In genomic region chr6:10030942-10031537, GRCh38 we compare ENCODE assay signal across 9 cellular contexts.
DNase-seq lines count a peak whose midpoint lies in the region; ATAC-seq and TF ChIP-seq lines count a peak whose summit lies in the region.
"Had no signal": no experiment of that assay in that cellular context is flagged by ENCODE, and none has a peak within 500 bp of the region (broad histone marks: within the 10 kb centered on the region; RNA-seq: fewer than 3 reads in every experiment).

No MANE protein-coding gene starts in this region.

- no TSS peak for BruUV-seq in PC-9 (replicated peaks; lab: Mats Ljungman, UMichigan)

- CTCF ChIA-PET in PC-9 (lab: Charles Lee) = no interaction called here

- H3K27ac ChIP-seq in GM23338 (ENCODE audit: low read depth) (no peak overlapping the region), PC-9 (no peak overlapping the region), hepatocyte (no peak overlapping the region)
- H3K27ac ChIP-seq: cardiac muscle cell had no signal

- H3K9me2 ChIP-seq in GM23338 (ENCODE audit: insufficient read depth) = no peaks in the 10 kb centered on the region
- no peaks in the 10 kb centered on the region for H3K9me2 ChIP-seq in PC-9 (ENCODE audit: insufficient read depth)
- no peaks in the 10 kb centered on the region for H3K9me2 ChIP-seq in hepatocyte (replicated peaks; ENCODE audit: insufficient read depth)

- no peak overlapping the region for H3K4me3 Mint-ChIP-seq in GM23338

- no peaks in the 10 kb centered on the region for H3F3A ChIP-seq in GM23338 (replicated peaks; ENCODE audit: low read depth)
- H3F3A ChIP-seq in PC-9 (ENCODE audit: insufficient read depth, low read depth) = peaks cover 18% of the 10 kb centered on the region; the same call in 1 of the 2 replicates

- H3K4me1 ChIP-seq in GM23338 (ENCODE audit: insufficient read depth) (no peaks in the 10 kb centered on the region), PC-9 (replicated peaks; ENCODE audit: insufficient read depth) (peaks cover 28% of the 10 kb centered on the region), hepatocyte (ENCODE audit: insufficient read depth) (peaks cover 15% of the 10 kb centered on the region)

- H3K27me3 Mint-ChIP-seq in GM23338 (ENCODE audit: insufficient read depth, low read depth, poor library complexity) = no peaks in the 10 kb centered on the region

- H3K9me3 ChIP-seq in PC-9 (ENCODE audit: insufficient read depth, low read depth) (no peaks in the 10 kb centered on the region), hepatocyte (ENCODE audit: low read depth) (no peaks in the 10 kb centered on the region)

- H3K36me3 Mint-ChIP-seq in GM23338 (ENCODE audit: low read depth) = no peaks in the 10 kb centered on the region

- H3K4me2 ChIP-seq in GM23338 (no peak overlapping the region), PC-9 (no peak overlapping the region), hepatocyte (no peak overlapping the region)

- peak; percentile 48 for ATAC-seq in GM23338

- intact Hi-C loops in PC-9 (cut with micrococcal nuclease; ENCODE audit: unreplicated experiment) = loop anchor here (5.0 kb wide), 2 partner anchors 216 to 1049 kb away; no protein-coding TSS in a partner anchor

- DNase-seq in AML-193 (lab: John Stamatoyannopoulos, UW) = peak; percentile 63 to 65
- DNase-seq in GM23338 (ENCODE audit: low spot score) = peak; percentile 79
- no peak for DNase-seq in PC-9
- DNase-seq in hepatocyte (ENCODE audit: low spot score) = peak; percentile 14
- DNase-seq in stimulated activated CD4-positive, alpha-beta T cell treated with anti-CD3 and anti-CD28 coated beads, Interleukin-4, amount 100 ng/mL, for 4 hours = no peak
- DNase-seq in stimulated activated CD8-positive, alpha-beta memory T cell treated with anti-CD3 and anti-CD28 coated beads, Interleukin-4, amount 100 ng/mL, for 48 hours = no peak
- no peak for DNase-seq in NCI-H146 (lab: John Stamatoyannopoulos, UW)
- no peak for DNase-seq in activated CD4-positive, alpha-beta T cell treated with anti-CD3 and anti-CD28 coated beads for 1 hour

- TF ChIP-seq CTCF in GM23338 (conservative IDR thresholded peaks at IDR 0.05; ENCODE audit: low read depth in 2 of 2) (peak; percentile 65 to 72), PC-9 (conservative IDR thresholded peaks at IDR 0.05) (peak; percentile 58), hepatocyte (IDR thresholded peaks at IDR 0.05; ENCODE audit: poor library complexity) (peak; percentile 55)

- H3K36me3 ChIP-seq in GM23338 (ENCODE audit: insufficient read depth) (no peaks in the 10 kb centered on the region), PC-9 (ENCODE audit: low read depth) (no peaks in the 10 kb centered on the region), hepatocyte (replicated peaks; ENCODE audit: insufficient read depth, low read depth) (no peaks in the 10 kb centered on the region)
- H3K36me3 ChIP-seq: cardiac muscle cell had no signal

- 67% methylated on average over 8 of the region's 8 CpGs for WGBS in hepatocyte (ENCODE audit: low lambda C conversion rate, missing lambda C conversion rate)

- no peaks in the 10 kb centered on the region for H3K9me3 Mint-ChIP-seq in GM23338

- no peak overlapping the region for H3K27ac Mint-ChIP-seq in GM23338

- POLR2A ChIA-PET in PC-9 (lab: Charles Lee; ENCODE audit: unreplicated experiment) = no interaction called here

- H3K4me3 ChIP-seq in GM23338 = no peak overlapping the region
- H3K4me3 ChIP-seq in PC-9 = no peak overlapping the region
- H3K4me3 ChIP-seq in hepatocyte = no peak overlapping the region
- H3K4me3 ChIP-seq: cardiac muscle cell had no signal

- H3K27me3 ChIP-seq in GM23338 (ENCODE audit: insufficient read depth) (no peaks in the 10 kb centered on the region), PC-9 (ENCODE audit: insufficient read depth, low read depth) (no peaks in the 10 kb centered on the region), hepatocyte (no peaks in the 10 kb centered on the region)

- H2AFZ ChIP-seq in GM23338 (no peak overlapping the region), PC-9 (no peak overlapping the region), hepatocyte (no peak overlapping the region)

- peaks cover 4% of the 10 kb centered on the region; the same call in 2 of the 3 replicates for H3K4me1 Mint-ChIP-seq in GM23338

- no peaks in the 10 kb centered on the region for H4K20me1 ChIP-seq in GM23338 (replicated peaks; ENCODE audit: insufficient read depth)
- no peaks in the 10 kb centered on the region for H4K20me1 ChIP-seq in PC-9 (ENCODE audit: insufficient read depth)
- no peaks in the 10 kb centered on the region for H4K20me1 ChIP-seq in hepatocyte (ENCODE audit: insufficient read depth, poor library complexity, severe bottlenecking)

- H3K79me2 ChIP-seq in GM23338 (replicated peaks; ENCODE audit: insufficient read depth) = no peaks in the 10 kb centered on the region
- H3K79me2 ChIP-seq in PC-9 (ENCODE audit: low read depth) = no peaks in the 10 kb centered on the region
- H3K79me2 ChIP-seq in hepatocyte = no peaks in the 10 kb centered on the region

TF ChIP-seq in GM23338, 12 proteins besides CTCF, POLR2A, EP300 and RAD21 (continues in another document):
- no peak for TF ChIP-seq NANOG (IDR thresholded peaks at IDR 0.05; ENCODE audit: borderline replicate concordance)
- TF ChIP-seq POLR2AphosphoS5 (IDR thresholded peaks at IDR 0.05; ENCODE audit: low read depth) = no peak
- TF ChIP-seq JUNB (IDR thresholded peaks at IDR 0.05; ENCODE audit: unreplicated experiment) = no peak
- no peak for TF ChIP-seq ETS1 (IDR thresholded peaks at IDR 0.05)
- TF ChIP-seq ZNF114 (CRISPR knock-in tag; IDR thresholded peaks at IDR 0.05) = no peak
- TF ChIP-seq ZNF331 (CRISPR knock-in tag; IDR thresholded peaks at IDR 0.05; ENCODE audit: low read depth) = no peak
- no peak for TF ChIP-seq STAT1 (IDR thresholded peaks at IDR 0.05; ENCODE audit: unreplicated experiment)
- no peak for TF ChIP-seq REST (IDR thresholded peaks at IDR 0.05; ENCODE audit: unreplicated experiment)
- TF ChIP-seq EZH2phosphoT487 (IDR thresholded peaks at IDR 0.05; ENCODE audit: unreplicated experiment) = no peak
- no peak for TF ChIP-seq EZH2 (IDR thresholded peaks at IDR 0.05; ENCODE audit: low read depth, unreplicated experiment)

Comparison
In these comparisons a context has a peak if more than half of its experiments do, and no peak if none do; other contexts are left out.
1. DNase-seq: peak in AML-193 (2 of 2), GM23338 (single experiment) and hepatocyte (single experiment); none in PC-9 (0 of 2), stimulated activated CD4-positive, alpha-beta T cell treated with anti-CD3 and anti-CD28 coated beads, Interleukin-4, amount 100 ng/mL, for 4 hours (0 of 2), stimulated activated CD8-positive, alpha-beta memory T cell treated with anti-CD3 and anti-CD28 coated beads, Interleukin-4, amount 100 ng/mL, for 48 hours (single experiment), NCI-H146 (single experiment) and activated CD4-positive, alpha-beta T cell treated with anti-CD3 and anti-CD28 coated beads for 1 hour (single experiment).
2. Peak in every context shown above with its lines, with median percentiles within 50 percentile points of each other: CTCF ChIP-seq.